In genomic region chr1:11649624-11650330, GRCh38 we compare ENCODE assay signal across 1 cellular context.
TF ChIP-seq lines count a peak whose summit lies in the region.

No MANE protein-coding gene starts in this region.

TF ChIP-seq in HepG2, 621 proteins besides CTCF, POLR2A, EP300 and RAD21:
- TF ChIP-seq ZNF775 (CRISPR knock-in tag; IDR thresholded peaks at IDR 0.05; ENCODE audit: borderline replicate concordance), result no peak
- TF ChIP-seq ZNF687 (CRISPR knock-in tag; IDR thresholded peaks at IDR 0.05), result peak; percentile 28; the same call in 1 of the 2 replicates
- no peak for TF ChIP-seq GLI4 (CRISPR knock-in tag; IDR thresholded peaks at IDR 0.05; ENCODE audit: borderline replicate concordance)
- no peak for TF ChIP-seq THAP9 (CRISPR knock-in tag; IDR thresholded peaks at IDR 0.05; ENCODE audit: borderline replicate concordance)
- TF ChIP-seq ZNF629 (CRISPR knock-in tag; conservative IDR thresholded peaks at IDR 0.05), result no peak
- no peak for TF ChIP-seq ZNF713 (CRISPR knock-in tag; IDR thresholded peaks at IDR 0.05)
- no peak for TF ChIP-seq TAF15 (IDR thresholded peaks at IDR 0.05; ENCODE audit: low read depth, low read length, poor library complexity, severe bottlenecking)
- TF ChIP-seq NFYC (CRISPR knock-in tag; IDR thresholded peaks at IDR 0.05), result no peak
- TF ChIP-seq RXRB (CRISPR knock-in tag; IDR thresholded peaks at IDR 0.05; ENCODE audit: borderline replicate concordance), result 0 out of 2 replicates have a peak, but pooled peaks have one; percentile 23
- no peak for TF ChIP-seq SMARCC2 (IDR thresholded peaks at IDR 0.05)
- peak; percentile 81 for TF ChIP-seq RXRA (CRISPR knock-in tag; IDR thresholded peaks at IDR 0.05)
- peak; percentile 24 for TF ChIP-seq RBM39 (IDR thresholded peaks at IDR 0.05; ENCODE audit: low read depth, low read length, poor library complexity, severe bottlenecking)
- TF ChIP-seq ZNF512B (CRISPR knock-in tag; IDR thresholded peaks at IDR 0.05; ENCODE audit: borderline replicate concordance), result no peak
TF ChIP-seq in HepG2: peak in this region for 4.
